In the genomic region with DNA sequence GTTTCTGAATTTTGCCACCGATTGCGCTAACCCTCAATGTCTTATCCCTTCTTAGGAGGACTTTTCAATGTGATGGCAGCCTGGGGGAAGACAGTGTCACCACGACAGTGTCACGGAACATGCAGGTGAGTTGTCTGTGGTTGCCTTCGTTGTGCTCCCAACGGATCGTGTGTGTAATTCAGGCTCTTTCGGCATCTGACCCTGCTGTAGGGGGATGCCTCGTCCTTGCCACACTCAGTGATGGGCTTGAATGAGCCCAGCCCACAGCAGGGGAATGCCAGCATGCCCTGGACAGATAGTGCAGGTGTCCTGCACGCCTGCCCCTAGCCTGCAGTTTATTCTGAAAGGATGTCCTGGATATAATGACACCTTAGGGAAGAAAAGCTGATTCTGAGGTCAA, we compare ENCODE assay signal across 19 cellular contexts.
A peak's percentile ranks its signal among the peaks of the same experiment; 100 is the strongest.
DNase-seq lines count a peak whose midpoint lies in the region; ATAC-seq and TF ChIP-seq lines count a peak whose summit lies in the region.
"Had no signal": no experiment of that assay in that cellular context is flagged by ENCODE, and none has a peak within 500 bp of the region (broad histone marks: within the 10 kb centered on the region; RNA-seq: fewer than 3 reads in every experiment).

No MANE protein-coding gene starts in this region.

- intact Hi-C loops in left ventricle myocardium inferior (cut with micrococcal nuclease): no loop called here
- intact Hi-C loops in left cardiac atrium (cut with DNase I): no loop called here
- intact Hi-C loops in sciatic nerve (cut with DNase I): no loop called here
- intact Hi-C loops in breast epithelium (cut with DNase I; ENCODE audit: low total_unique reads): no loop called here

- no peak for ATAC-seq in left cardiac atrium
- no peak for ATAC-seq in sciatic nerve
- ATAC-seq: CD8-positive, alpha-beta T cell; GM12878; HCT116; HepG2 had no signal

- H3K4me3 Mint-ChIP-seq in glutamatergic neuron (ENCODE audit: unreplicated experiment): no peak overlapping the region
- H3K4me3 Mint-ChIP-seq: B cell; CD8-positive, alpha-beta T cell; HFFc6 had no signal

- no peak for TF ChIP-seq POLR2A in breast epithelium (IDR thresholded peaks at IDR 0.05)

- H3K36me3 Mint-ChIP-seq in glutamatergic neuron (ENCODE audit: unreplicated experiment): peaks cover 24% of the 10 kb centered on the region
- H3K36me3 Mint-ChIP-seq: CD8-positive, alpha-beta T cell had no signal

- no peaks in the 10 kb centered on the region for H3K9me3 ChIP-seq in left ventricle myocardium inferior (replicated peaks)
- no peaks in the 10 kb centered on the region for H3K9me3 ChIP-seq in breast epithelium

- H3K27ac ChIP-seq in left ventricle myocardium inferior (replicated peaks): no peak overlapping the region
- H3K27ac ChIP-seq in breast epithelium: no peak overlapping the region
- H3K27ac ChIP-seq: BLaER1 treated with 17β-estradiol and CSF1 and Interleukin-3, amounts not matched to agents 10 nM and 100 nM had no signal

- H3K36me3 ChIP-seq in left ventricle myocardium inferior (no peaks in the 10 kb centered on the region), breast epithelium (no peaks in the 10 kb centered on the region)
- H3K36me3 ChIP-seq: BLaER1 treated with 17β-estradiol and CSF1 and Interleukin-3, amounts not matched to agents 10 nM and 100 nM had no signal

- H3K27ac Mint-ChIP-seq in glutamatergic neuron (ENCODE audit: unreplicated experiment): no peak overlapping the region
- H3K27ac Mint-ChIP-seq: B cell; CD8-positive, alpha-beta T cell; HFFc6 had no signal

- DNase-seq in left ventricle myocardium inferior: peak; percentile 0
- DNase-seq in left cardiac atrium: no peak
- peak; percentile 3 for DNase-seq in glutamatergic neuron
- DNase-seq in sciatic nerve (ENCODE audit: low spot score): peak; percentile 13
- no peak for DNase-seq in breast epithelium (ENCODE audit: low spot score in 2 of 2)
- no peak for DNase-seq in medulla oblongata (ENCODE audit: extremely low spot score)
- DNase-seq in effector CD8-positive, alpha-beta T cell (lab: John Stamatoyannopoulos, UW): no peak
- DNase-seq: Calu3; CD8-positive, alpha-beta T cell; DND-41; EL; GOT3; H7; HFFc6 had no signal

- H3K4me1 ChIP-seq in left ventricle myocardium inferior (no peaks in the 10 kb centered on the region), breast epithelium (no peaks in the 10 kb centered on the region)
- H3K4me1 ChIP-seq: BLaER1 treated with 17β-estradiol and CSF1 and Interleukin-3, amounts not matched to agents 10 nM and 100 nM had no signal

- H3K4me3 ChIP-seq in left ventricle myocardium inferior: no peak overlapping the region
- no peak overlapping the region for H3K4me3 ChIP-seq in breast epithelium
- H3K4me3 ChIP-seq: BLaER1 treated with 17β-estradiol and CSF1 and Interleukin-3, amounts not matched to agents 10 nM and 100 nM; GM12878 had no signal

- peaks cover 2% of the 10 kb centered on the region for H3K27me3 Mint-ChIP-seq in glutamatergic neuron (ENCODE audit: unreplicated experiment)
- H3K27me3 Mint-ChIP-seq: B cell had no signal

- TF ChIP-seq CTCF in left ventricle myocardium inferior (IDR thresholded peaks at IDR 0.05; ENCODE audit: borderline replicate concordance) (no peak), glutamatergic neuron (IDR thresholded peaks at IDR 0.05; ENCODE audit: partially characterized antibody, unreplicated experiment) (no peak), breast epithelium (IDR thresholded peaks at IDR 0.05) (no peak)

- no peaks in the 10 kb centered on the region for H3K4me1 Mint-ChIP-seq in glutamatergic neuron (ENCODE audit: low read depth, unreplicated experiment)
- H3K4me1 Mint-ChIP-seq: B cell had no signal

- H3K9me3 Mint-ChIP-seq in glutamatergic neuron (ENCODE audit: unreplicated experiment): no peaks in the 10 kb centered on the region
- H3K9me3 Mint-ChIP-seq: CD8-positive, alpha-beta T cell had no signal

- H3K27me3 ChIP-seq in left ventricle myocardium inferior (ENCODE audit: low read depth) (peaks cover 23% of the 10 kb centered on the region), breast epithelium (no peaks in the 10 kb centered on the region)
- H3K27me3 ChIP-seq: BLaER1 treated with 17β-estradiol and CSF1 and Interleukin-3, amounts not matched to agents 10 nM and 100 nM had no signal

Comparison
In these comparisons a context has a peak if more than half of its experiments do, and no peak if none do; other contexts are left out.
1. DNase-seq: peak in left ventricle myocardium inferior (single experiment), glutamatergic neuron (single experiment) and sciatic nerve (single experiment); none in left cardiac atrium (single experiment), breast epithelium (0 of 2), medulla oblongata (single experiment) and effector CD8-positive, alpha-beta T cell (single experiment).